Comparison of ENCODE assay signal across 20 cellular contexts in the genomic region with DNA sequence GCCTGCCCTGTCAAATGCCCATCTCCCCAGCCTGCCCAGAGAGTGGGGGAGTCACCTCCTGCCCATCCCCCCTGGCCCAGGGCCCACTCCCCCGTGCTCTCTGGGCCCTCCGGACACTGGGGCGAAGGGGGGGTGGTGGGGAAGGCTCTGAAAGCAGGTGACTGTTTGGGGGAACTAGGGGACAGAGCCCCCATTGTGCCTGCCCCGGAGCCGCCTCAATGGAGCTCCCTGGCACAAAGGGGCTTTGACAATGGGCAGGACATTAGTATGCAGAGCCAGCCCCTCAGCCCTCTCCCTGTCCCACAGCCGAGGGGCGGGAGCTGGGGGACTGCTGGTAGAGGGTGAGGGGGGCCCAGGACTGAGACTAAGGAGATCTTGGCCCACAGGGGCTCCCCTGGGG. TPM values are rescaled to one million over a fixed set of nuclear protein-coding genes. Genes with fewer than 3 reads are reported as not detected.
DNase-seq lines count a peak whose midpoint lies in the region; ATAC-seq and TF ChIP-seq lines count a peak whose summit lies in the region.
"Had no signal": no experiment of that assay in that cellular context is flagged by ENCODE, and none has a peak within 500 bp of the region (broad histone marks: within the 10 kb centered on the region; RNA-seq: fewer than 3 reads in every experiment).

No MANE protein-coding gene starts in this region.

- no peaks in the 10 kb centered on the region for H3K4me1 ChIP-seq in sigmoid colon
- no peaks in the 10 kb centered on the region for H3K4me1 ChIP-seq in mucosa of descending colon (ENCODE audit: low read depth)
- H3K4me1 ChIP-seq: BE2C, SJCRH30, upper lobe of left lung had no signal

- peak overlapping the region; percentile 93 for H3K27ac ChIP-seq in caudate nucleus (ENCODE audit: low read depth, low read length)
- H3K27ac ChIP-seq in sigmoid colon, result no peak overlapping the region
- H3K27ac ChIP-seq: SJCRH30, upper lobe of left lung had no signal

- H3K9me3 ChIP-seq in sigmoid colon (no peaks in the 10 kb centered on the region), mucosa of descending colon (no peaks in the 10 kb centered on the region)
- H3K9me3 ChIP-seq: BE2C, SJCRH30, upper lobe of left lung had no signal

- TF ChIP-seq POLR2A in sigmoid colon (IDR thresholded peaks at IDR 0.05), result no peak

- no peak for TF ChIP-seq CTCF in sigmoid colon (IDR thresholded peaks at IDR 0.05)
- TF ChIP-seq CTCF in mucosa of descending colon (IDR thresholded peaks at IDR 0.05), result no peak

- TF ChIP-seq EP300 in sigmoid colon (IDR thresholded peaks at IDR 0.05), result no peak

- ATAC-seq in mucosa of descending colon, result no peak
- ATAC-seq in HG02759 (IDR thresholded peaks at IDR 0.05; ENCODE audit: unreplicated experiment), result no peak
- ATAC-seq: activated CD4-positive, CD25-positive, alpha-beta regulatory T cell treated with anti-CD3 and anti-CD28 coated beads, Interleukin-2, amount 50 U/mL, for 24 hours had no signal

- H3K36me3 ChIP-seq in sigmoid colon (no peaks in the 10 kb centered on the region), mucosa of descending colon (ENCODE audit: low read depth) (no peaks in the 10 kb centered on the region)
- H3K36me3 ChIP-seq: BE2C, SJCRH30, upper lobe of left lung had no signal

- 74 to 84% methylated on average over 7 of the region's 7 CpGs for WGBS in sigmoid colon, 2 donors

- H3K4me3 ChIP-seq in sigmoid colon (no peak overlapping the region), mucosa of descending colon (no peak overlapping the region)
- H3K4me3 ChIP-seq: SJCRH30, upper lobe of left lung had no signal

- H3K27me3 ChIP-seq in sigmoid colon, result peaks cover 0 to 4% (median 3%) of the 10 kb centered on the region in 3 donors

- intact Hi-C loops in sigmoid colon (cut with DNase I), result no loop called here
- intact Hi-C loops in mucosa of descending colon (cut with DNase I, micrococcal nuclease), result no loop called here

- DNase-seq in caudate nucleus (lab: John Stamatoyannopoulos, UW) (peak; percentile 35 to 98 (median 95)), hypothalamus (lab: John Stamatoyannopoulos, UW) (peak; percentile 35 to 99 (median 92)), sigmoid colon (peak; percentile 69), mucosa of descending colon (no peak), A172 (ENCODE audit: low spot score) (no peak)
- DNase-seq: BE2C, GF-D8, KG1, NCI-H1048, NCI-H2081 treated with DMSO at 0.1 percent for 48 hours, NCI-H524 treated with DMSO at 0.1 percent for 48 hours, SJCRH30, small intestine had no signal

RNA-seq across cellular contexts. Expression of gene KCNJ10, which starts 7.8 kb away (rescaled TPM):
- under 1 TPM in 2 of 4 donors, not detected in 2; 0.27 to 0.36 TPM for total RNA-seq in sigmoid colon
- 1 to 10 TPM in 1 of 3 donors, under 1 TPM in 1, not detected in 1; 0.23 to 1.3 TPM for polyA plus RNA-seq in sigmoid colon
- total RNA-seq in mucosa of descending colon, result under 1 TPM; 0.23 to 0.73 (median 0.27) TPM
- total RNA-seq in A172 (2014; rRNA removed; shearing (Covaris generic)), result not detected in 2 replicates
- total RNA-seq: endothelial cell of umbilical vein, glomerular endothelial cell, omental fat pad had no signal
- polyA plus RNA-seq: endothelial cell of umbilical vein had no signal

RNA-seq across cellular contexts. Expression of gene KCNJ9, which starts 19.2 kb away (rescaled TPM):
- total RNA-seq in sigmoid colon (under 1 TPM; under 0.01 to 0.36 (median 0.27) TPM), mucosa of descending colon (under 1 TPM in 1 of 3 donors, not detected in 2; 0.47 TPM)
- polyA plus RNA-seq in sigmoid colon, result under 1 TPM in 1 of 3 donors, not detected in 2; 0.22 TPM
- total RNA-seq in A172 (2014; rRNA removed; shearing (Covaris generic)), result not detected in 2 replicates
- total RNA-seq: endothelial cell of umbilical vein, glomerular endothelial cell, OCI-LY7, omental fat pad, SJCRH30, upper lobe of left lung had no signal
- polyA plus RNA-seq: endothelial cell of umbilical vein had no signal

RNA-seq across cellular contexts. Expression of gene PIGM, which starts 30.3 kb away (rescaled TPM):
- total RNA-seq in sigmoid colon (1 to 10 TPM; 3.3 to 4.7 (median 4.5) TPM), mucosa of descending colon (1 to 10 TPM; 5.0 to 6.3 (median 5.9) TPM)
- 1 to 10 TPM in 1 of 3 donors, under 1 TPM in 2; 0.60 to 3.6 (median 0.69) TPM for polyA plus RNA-seq in sigmoid colon
- total RNA-seq in A172 (2014; rRNA removed; shearing (Covaris generic)), result 11.4 and 12.8 TPM in 2 replicates

RNA-seq across cellular contexts. Expression of gene IGSF8, which starts 36.3 kb away (rescaled TPM):
- total RNA-seq in sigmoid colon, result 10 to 100 TPM; 11.1 to 11.4 (median 11.3) TPM
- polyA plus RNA-seq in sigmoid colon, result 10 to 100 TPM in 1 of 3 donors, 1 to 10 TPM in 2; 4.8 to 34.9 (median 7.2) TPM
- total RNA-seq in mucosa of descending colon, result 10 to 100 TPM; 38.3 to 65.0 (median 39.1) TPM
- total RNA-seq in A172 (2014; rRNA removed; shearing (Covaris generic)), result 34.2 and 36.6 TPM in 2 replicates

RNA-seq across cellular contexts. Expression of gene ATP1A2, which starts 53.4 kb away (rescaled TPM):
- total RNA-seq in sigmoid colon (100 to 1,000 TPM in 2 of 4 donors, 10 to 100 TPM in 2; 60.7 to 153 (median 102) TPM), mucosa of descending colon (100 to 1,000 TPM in 1 of 3 donors, 1 to 10 TPM in 2; 2.6 to 124 (median 4.0) TPM)
- 1 to 10 TPM in 2 of 3 donors, under 1 TPM in 1; 0.92 to 5.7 (median 1.8) TPM for polyA plus RNA-seq in sigmoid colon
- 0.22 and 0.84 TPM in 2 replicates for total RNA-seq in A172 (2014; rRNA removed; shearing (Covaris generic))
- total RNA-seq: endothelial cell of umbilical vein, glomerular endothelial cell, OCI-LY7 had no signal
- polyA plus RNA-seq: endothelial cell of umbilical vein had no signal

Comparison
In these comparisons a context has a peak if more than half of its experiments do, and no peak if none do; other contexts are left out.
1. DNase-seq: peak in caudate nucleus (61 of 61), hypothalamus (51 of 51) and sigmoid colon (single experiment); none in mucosa of descending colon (0 of 3) and A172 (single experiment).